In genomic region chr19:6745965-6746364, GRCh38 we compare ENCODE assay signal across 30 cellular contexts. TPM values are rescaled to one million over a fixed set of nuclear protein-coding genes. Genes with fewer than 3 reads are reported as not detected.
DNase-seq lines count a peak whose midpoint lies in the region; ATAC-seq and TF ChIP-seq lines count a peak whose summit lies in the region.
"Had no signal": no experiment of that assay in that cellular context is flagged by ENCODE, and none has a peak within 500 bp of the region (broad histone marks: within the 10 kb centered on the region; RNA-seq: fewer than 3 reads in every experiment).

No MANE protein-coding gene starts in this region.

- no peak for ATAC-seq in stimulated activated naive CD8-positive, alpha-beta T cell treated with anti-CD3 and anti-CD28 coated beads, Interleukin-15, Interleukin-2, amounts not matched to agents 100 U/mL and 50 U/mL, for 24 hours
- ATAC-seq in psoas muscle (no peak), GM18867 (IDR thresholded peaks at IDR 0.05; ENCODE audit: unreplicated experiment) (no peak)
- ATAC-seq: left lung, PC-3, sciatic nerve had no signal

- no peak overlapping the region for H3K4me3 ChIP-seq in esophagus muscularis mucosa
- H3K4me3 ChIP-seq in psoas muscle = no peak overlapping the region
- H3K4me3 ChIP-seq: left lung, uterus had no signal

- H3K27me3 ChIP-seq in esophagus muscularis mucosa = no peaks in the 10 kb centered on the region
- no peaks in the 10 kb centered on the region for H3K27me3 ChIP-seq in psoas muscle (ENCODE audit: insufficient read depth in 3 of 3, low read length in 2 of 3)
- H3K27me3 ChIP-seq: uterus had no signal

- peak overlapping the region; percentile 85 to 92 (median 89) for H3K27ac ChIP-seq in esophagus muscularis mucosa (replicated peaks in 1 of 4)
- peak overlapping the region; percentile 41 for H3K27ac ChIP-seq in psoas muscle
- H3K27ac ChIP-seq: neutrophil had no signal

- H3K27ac Mint-ChIP-seq in stimulated activated naive CD8-positive, alpha-beta T cell treated with anti-CD3 and anti-CD28 coated beads, Interleukin-15, Interleukin-2, amounts not matched to agents 100 ng/mL and 50 ng/mL, for 24 hours = peak overlapping the region; percentile 31
- H3K27ac Mint-ChIP-seq: activated T-helper 2 cell treated with anti-CD3 and anti-CD28 coated beads, Interferon-gamma antibody, Interleukin-2, Interleukin-4, amounts not matched to agents 10 μg/mL and 5 μg/mL and 100 μg/mL, durations not matched to agents 14 hours and 24 hours and 36 hours; CD4-positive, alpha-beta T cell had no signal

- 92% methylated on average over 23 of the region's 24 CpGs for WGBS in esophagus muscularis mucosa
- 93 to 95% (median 94%) methylated on average over 23 to 24 of the region's 24 CpGs for WGBS in psoas muscle, 3 donors

- TF ChIP-seq EP300 in esophagus muscularis mucosa (IDR thresholded peaks at IDR 0.05) = no peak

- H3K27me3 Mint-ChIP-seq in stimulated activated naive CD8-positive, alpha-beta T cell treated with anti-CD3 and anti-CD28 coated beads, Interleukin-15, Interleukin-2, amounts not matched to agents 100 ng/mL and 50 ng/mL, for 24 hours = no peaks in the 10 kb centered on the region
- H3K27me3 Mint-ChIP-seq: CD4-positive, alpha-beta T cell had no signal

- DNase-seq in stimulated activated naive CD8-positive, alpha-beta T cell treated with anti-CD3 and anti-CD28 coated beads, Interleukin-15, Interleukin-2, amounts not matched to agents 100 U/mL and 50 U/mL, for 24 hours = no peak
- DNase-seq in esophagus muscularis mucosa (ENCODE audit: extremely low spot score) = no peak
- no peak for DNase-seq in psoas muscle
- DNase-seq in HPDE6-E6E7 (ENCODE audit: extremely low spot score) = no peak
- DNase-seq in SKM-1 (lab: John Stamatoyannopoulos, UW; ENCODE audit: unreplicated experiment) = no peak
- DNase-seq in anterior cingulate cortex (lab: John Stamatoyannopoulos, UW) = no peak
- DNase-seq: activated CD4-positive, alpha-beta T cell treated with anti-CD3 and anti-CD28 coated beads for 4 hours; activated naive CD4-positive, alpha-beta T cell treated with anti-CD3 and anti-CD28 coated beads, Interleukin-2, amount 50 U/mL, for 16 hours; activated T-cell treated with anti-CD3 and anti-CD28 coated beads for 4 hours; AML-193; amniotic stem cell; CD4-positive, alpha-beta T cell; Karpas-422; left lung; NCI-H1417; NCI-H2029; NCI-H526; PC-3; SHP77; stimulated activated CD4-positive, alpha-beta T cell treated with anti-CD3 and anti-CD28 coated beads, Interleukin-12 subunit alpha, Interleukin-12 subunit beta, amount 100 ng/mL, for 4 hours; stimulated activated CD4-positive, alpha-beta T cell treated with anti-CD3 and anti-CD28 coated beads, Interleukin-4, amount 100 ng/mL, for 24 hours; uterus had no signal

- TF ChIP-seq CTCF in esophagus muscularis mucosa (IDR thresholded peaks at IDR 0.05) = no peak
- TF ChIP-seq CTCF in psoas muscle (IDR thresholded peaks at IDR 0.05) = no peak

- H3K36me3 Mint-ChIP-seq in stimulated activated naive CD8-positive, alpha-beta T cell treated with anti-CD3 and anti-CD28 coated beads, Interleukin-15, Interleukin-2, amounts not matched to agents 100 ng/mL and 50 ng/mL, for 24 hours (ENCODE audit: low read depth) = peaks cover 62% of the 10 kb centered on the region

- H3K36me3 ChIP-seq in esophagus muscularis mucosa = peaks cover 54 to 89% (median 70%) of the 10 kb centered on the region in 4 donors
- peaks cover 6 to 83% of the 10 kb centered on the region in 2 donors for H3K36me3 ChIP-seq in psoas muscle (ENCODE audit: insufficient read depth in 1 of 2, low read depth in 1 of 2)
- H3K36me3 ChIP-seq: neutrophil, uterus had no signal

- no peak overlapping the region for H3K4me3 Mint-ChIP-seq in stimulated activated naive CD8-positive, alpha-beta T cell treated with anti-CD3 and anti-CD28 coated beads, Interleukin-15, Interleukin-2, amounts not matched to agents 100 ng/mL and 50 ng/mL, for 24 hours
- H3K4me3 Mint-ChIP-seq: CD4-positive, alpha-beta T cell had no signal

- no peak for TF ChIP-seq POLR2A in esophagus muscularis mucosa (IDR thresholded peaks at IDR 0.05; ENCODE audit: low read depth)

- intact Hi-C loops in esophagus muscularis mucosa (cut with DNase I) (loop anchor here (10.0 kb wide), 1 partner anchor 319 kb away; the partner anchor contains the start of gene ZNF557), psoas muscle (cut with DNase I) (loop anchor here in 1 of 2 donors (10.0 kb wide), 1 partner anchor 371 kb away; the partner anchor contains the start of genes ALKBH7 and PSPN)

- H3K4me1 ChIP-seq in esophagus muscularis mucosa (peaks cover 47 to 67% (median 56%) of the 10 kb centered on the region in 4 donors), psoas muscle (peaks cover 68% of the 10 kb centered on the region)

- H3K9me3 ChIP-seq in esophagus muscularis mucosa (no peaks in the 10 kb centered on the region), psoas muscle (no peaks in the 10 kb centered on the region)
- H3K9me3 ChIP-seq: left lung, neutrophil, uterus had no signal

- no peaks in the 10 kb centered on the region for H3K9me3 Mint-ChIP-seq in stimulated activated naive CD8-positive, alpha-beta T cell treated with anti-CD3 and anti-CD28 coated beads, Interleukin-15, Interleukin-2, amounts not matched to agents 100 ng/mL and 50 ng/mL, for 24 hours
- H3K9me3 Mint-ChIP-seq: activated T-helper 2 cell treated with anti-CD3 and anti-CD28 coated beads, Interferon-gamma antibody, Interleukin-2, Interleukin-4, amounts not matched to agents 10 μg/mL and 5 μg/mL and 100 μg/mL, durations not matched to agents 14 hours and 24 hours and 36 hours; CD4-positive, alpha-beta T cell had no signal

- H3K4me1 Mint-ChIP-seq in stimulated activated naive CD8-positive, alpha-beta T cell treated with anti-CD3 and anti-CD28 coated beads, Interleukin-15, Interleukin-2, amounts not matched to agents 100 ng/mL and 50 ng/mL, for 24 hours (ENCODE audit: low read depth) = peaks cover 16% of the 10 kb centered on the region

RNA-seq across cellular contexts. Expression of gene TRIP10, which starts 6.5 kb away (rescaled TPM):
- total RNA-seq in esophagus muscularis mucosa (100 to 1,000 TPM in 3 of 4 donors, 10 to 100 TPM in 1; 85.8 to 148 (median 118) TPM), psoas muscle (100 to 1,000 TPM; 215 to 264 (median 223) TPM)
- 100 to 1,000 TPM; 104 to 297 (median 234) TPM for polyA plus RNA-seq in psoas muscle

RNA-seq across cellular contexts. Expression of gene GPR108, which starts 8.6 kb away (rescaled TPM):
- total RNA-seq in esophagus muscularis mucosa (10 to 100 TPM; 38.2 to 61.7 (median 48.2) TPM), psoas muscle (10 to 100 TPM; 12.5 to 27.8 (median 21.3) TPM)
- polyA plus RNA-seq in psoas muscle = 10 to 100 TPM; 19.3 to 25.7 (median 25.0) TPM

RNA-seq across cellular contexts. Expression of gene SH2D3A, which starts 21.3 kb away (rescaled TPM):
- total RNA-seq in esophagus muscularis mucosa = under 1 TPM in 2 of 4 donors, not detected in 2; 0.33 to 0.34 TPM
- under 1 TPM in 1 of 4 donors, not detected in 3; 0.13 TPM for total RNA-seq in psoas muscle
- polyA plus RNA-seq in psoas muscle = under 1 TPM; 0.07 to 0.17 (median 0.10) TPM
- total RNA-seq: H4, myocyte had no signal

RNA-seq across cellular contexts. Expression of gene C3, which starts 25.5 kb away (rescaled TPM):
- total RNA-seq in esophagus muscularis mucosa = 1,000 to 10,000 TPM in 1 of 4 donors, 100 to 1,000 TPM in 3; 393 to 1,020 (median 677) TPM
- 100 to 1,000 TPM in 2 of 4 donors, 10 to 100 TPM in 2; 78.6 to 120 (median 94.9) TPM for total RNA-seq in psoas muscle
- 10 to 100 TPM; 37.7 to 88.8 (median 72.7) TPM for polyA plus RNA-seq in psoas muscle
- total RNA-seq: endothelial cell of umbilical vein had no signal

RNA-seq across cellular contexts. Expression of gene VAV1, which starts 26.5 kb away (rescaled TPM):
- total RNA-seq in esophagus muscularis mucosa = 1 to 10 TPM; 2.9 to 8.0 (median 4.1) TPM
- total RNA-seq in psoas muscle = 1 to 10 TPM; 1.1 to 1.8 (median 1.7) TPM
- polyA plus RNA-seq in psoas muscle = under 1 TPM; 0.20 to 0.39 (median 0.38) TPM
- total RNA-seq: endothelial cell of umbilical vein, myocyte had no signal
- polyA plus RNA-seq: endothelial cell of umbilical vein had no signal
